In the genomic region with DNA sequence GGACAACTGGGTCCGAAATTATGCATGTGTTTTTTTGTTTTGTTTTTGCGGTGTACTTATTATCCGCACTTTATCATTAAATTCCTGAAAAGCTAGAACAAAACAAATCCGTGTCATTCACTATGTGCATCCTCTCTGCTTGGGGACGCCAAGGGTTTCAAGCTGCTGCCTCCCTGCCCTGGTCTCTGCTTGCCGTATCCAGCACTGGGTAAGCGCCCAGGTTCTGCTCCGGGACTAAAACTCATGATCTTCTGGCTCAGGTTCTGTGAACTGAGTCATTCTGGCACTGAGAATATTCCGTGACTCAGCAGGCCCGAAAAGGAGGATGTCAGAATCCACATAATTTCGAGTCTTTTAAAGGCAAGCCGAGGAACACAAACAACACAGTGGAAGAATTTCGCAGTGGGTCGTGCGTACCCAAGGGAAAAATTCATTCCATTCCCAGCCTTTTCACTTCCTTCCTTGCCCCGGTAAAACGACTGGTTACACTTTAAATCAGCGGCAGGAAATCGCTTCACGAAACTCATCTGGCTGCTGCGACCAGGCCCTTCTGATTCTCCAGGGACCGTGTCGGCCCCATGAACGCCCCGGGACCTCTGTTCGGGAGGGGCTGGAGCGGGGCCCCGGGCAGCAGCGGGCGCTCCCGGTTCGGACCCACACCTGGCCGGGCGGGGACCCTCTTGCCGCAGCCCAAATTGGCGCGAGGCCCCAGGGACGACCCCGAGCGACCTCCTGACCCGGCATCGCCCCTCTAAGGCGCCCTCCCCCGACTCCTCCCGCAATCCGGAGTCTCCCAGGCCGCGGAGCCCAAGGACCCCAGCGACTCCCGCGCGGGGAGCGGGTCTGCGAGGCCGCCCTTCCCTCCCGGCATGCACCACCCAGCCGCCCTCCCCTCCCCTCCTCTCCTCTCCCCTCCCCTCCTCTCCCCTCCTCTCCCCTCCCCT, we compare ENCODE assay signal across 8 cellular contexts. TPM values are rescaled to one million over a fixed set of nuclear protein-coding genes. Genes with fewer than 3 reads are reported as not detected.
DNase-seq lines count a peak whose midpoint lies in the region; ATAC-seq and TF ChIP-seq lines count a peak whose summit lies in the region.

No MANE protein-coding gene starts in this region.

- DNase-seq in AG20443 (ENCODE audit: low spot score) (peak; percentile 92), OCI-M2 (lab: John Stamatoyannopoulos, UW; ENCODE audit: unreplicated experiment) (peak; percentile 6), amygdala (lab: John Stamatoyannopoulos, UW) (peak in 46 of 56 donors; percentile 9 to 80 (median 48)), left cardiac atrium (peak; percentile 85), ovary (peak; percentile 83 to 93 (median 87)), NCI-H187 (lab: John Stamatoyannopoulos, UW) (no peak)

- ATAC-seq in GM18868 (IDR thresholded peaks at IDR 0.05; ENCODE audit: unreplicated experiment) (peak; percentile 33), HG03139 (IDR thresholded peaks at IDR 0.05; ENCODE audit: unreplicated experiment) (peak; percentile 30), left cardiac atrium (peak; percentile 75 to 84)

- WGBS in ovary, 3 donors = 1 to 2% (median 1%) methylated on average over 50 to 56 of the region's 57 CpGs

- no peaks in the 10 kb centered on the region for H3K9me3 ChIP-seq in ovary

- peaks cover 3% of the 10 kb centered on the region for H3K4me1 ChIP-seq in ovary (ENCODE audit: insufficient read depth)

- TF ChIP-seq POLR2A in ovary (IDR thresholded peaks at IDR 0.05) = peak; percentile 66

- peak overlapping the region; percentile 62 for H3K4me3 ChIP-seq in ovary

- no peaks in the 10 kb centered on the region for H3K36me3 ChIP-seq in ovary

- no peak for TF ChIP-seq CTCF in ovary (IDR thresholded peaks at IDR 0.05)

- peak overlapping the region; percentile 92 to 100 for H3K27ac ChIP-seq in ovary

- no peaks in the 10 kb centered on the region for H3K27me3 ChIP-seq in ovary

- peak; percentile 58 for TF ChIP-seq EP300 in ovary (IDR thresholded peaks at IDR 0.05)

- intact Hi-C loops in left cardiac atrium (cut with DNase I) (loop anchor here (5.0 to 10.0 kb wide), 3 partner anchors 60 to 212 kb away; no protein-coding TSS in a partner anchor), ovary (cut with DNase I) (loop anchor here in 3 of 4 donors (2.0 to 10.0 kb wide), 5 partner anchors 52 to 615 kb away; partner anchors contain the start of gene ARPC5 (in 1 of the 3))

RNA-seq across cellular contexts. Expression of gene LAMC1, which starts 0.7 kb away (rescaled TPM):
- total RNA-seq in left cardiac atrium (100 to 1,000 TPM; 108 to 126 TPM), ovary (10 to 100 TPM; 59.9 to 97.3 (median 85.2) TPM)
- 100 to 1,000 TPM in 1 of 2 donors, 10 to 100 TPM in 1; 51.3 to 205 TPM for polyA plus RNA-seq in ovary

Comparison
In these comparisons a context has a peak if more than half of its experiments do, and no peak if none do; other contexts are left out.
1. DNase-seq: peak in AG20443 (single experiment), OCI-M2 (single experiment), amygdala (46 of 56), left cardiac atrium (single experiment) and ovary (5 of 5); none in NCI-H187 (0 of 2).
2. Peak in every context shown above with its lines, with median percentiles within 50 percentile points of each other: ATAC-seq.